In the genomic region with DNA sequence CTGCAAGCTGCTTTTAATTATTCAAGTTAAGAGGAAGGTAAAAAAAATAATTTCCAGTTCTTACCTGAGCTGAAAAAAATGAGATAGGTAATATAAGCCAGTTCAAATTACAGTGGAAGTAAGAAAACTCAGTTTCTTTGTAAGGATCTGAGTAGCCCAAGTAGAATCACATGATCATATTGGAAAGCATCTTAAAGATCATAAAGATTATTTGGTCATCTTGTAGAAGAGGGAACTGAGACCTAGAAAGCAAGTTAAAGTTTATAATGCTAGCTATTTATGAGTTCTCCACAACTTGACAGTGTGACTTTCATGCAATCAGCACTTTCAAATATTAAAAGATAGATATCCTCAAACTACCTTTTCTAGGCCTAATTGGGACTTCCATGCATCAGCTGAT, we compare ENCODE assay signal across 19 cellular contexts.
DNase-seq lines count a peak whose midpoint lies in the region; ATAC-seq, FAIRE-seq and TF ChIP-seq lines count a peak whose summit lies in the region.
"Had no signal": no experiment of that assay in that cellular context is flagged by ENCODE, and none has a peak within 500 bp of the region (broad histone marks: within the 10 kb centered on the region; RNA-seq: fewer than 3 reads in every experiment).

No MANE protein-coding gene starts in this region.

- H3K79me2 ChIP-seq in K562 (ENCODE audit: control insufficient read depth, insufficient read depth, low read length): no peaks in the 10 kb centered on the region

- H2AFZ ChIP-seq in K562 (ENCODE audit: low read depth, low read length): no peak overlapping the region

- H3K9me3 ChIP-seq in K562 (replicated peaks; ENCODE audit: control insufficient read depth, insufficient read depth, low read depth, low read length): no peaks in the 10 kb centered on the region
- H3K9me3 ChIP-seq: HAP-1 had no signal

- CTCF ChIA-PET in K562 (lab: Yijun Ruan, JAX; ENCODE audit: low intra/inter-chr PET ratio): no interaction called here

- no peak for TF ChIP-seq RAD21 in K562 (CRISPR knock-in tag; conservative IDR thresholded peaks at IDR 0.05 in 1 of 2, IDR thresholded peaks at IDR 0.05 in 1 of 2)

- no peak for DNase-seq in GM12891 (ENCODE audit: insufficient read length, low spot score)
- DNase-seq in GM18507 (ENCODE audit: extremely low spot score, insufficient read length, low read depth): no peak
- no peak for DNase-seq in K562 (ENCODE audit: extremely low read depth in 1 of 4, low spot score in 3 of 4)
- no peak for DNase-seq in SHP77 treated with DMSO at 0.1 percent for 48 hours (lab: John Stamatoyannopoulos, UW)
- DNase-seq in NCI-H2081 (lab: John Stamatoyannopoulos, UW): no peak
- DNase-seq in NCI-H446 (lab: John Stamatoyannopoulos, UW): no peak
- no peak for DNase-seq in DMS 273 treated with DMSO at 0.1 percent for 48 hours (lab: John Stamatoyannopoulos, UW)
- DNase-seq: C1 segment of cervical spinal cord; Calu3; CD4-positive, alpha-beta memory T cell; COR-L47; DMS153; DND-41; GOT3; HFFc6 had no signal

- H3K27ac ChIP-seq in K562 (ENCODE audit: extremely low read depth, low read depth, low read length): no peak overlapping the region

- intact Hi-C loops in K562 (cut with micrococcal nuclease): no loop called here

- H3K4me3 ChIP-seq in K562: no peak overlapping the region
- H3K4me3 ChIP-seq: HAP-1 had no signal

- H3K9ac ChIP-seq in K562 (ENCODE audit: insufficient read depth in 1 of 2, low read depth in 2 of 2, low read length in 2 of 2): no peak overlapping the region

- in situ Hi-C loops in K562 (cut with MboI): no loop called here

- H3K4me2 ChIP-seq in K562 (ENCODE audit: insufficient read depth, low read length): no peak overlapping the region

- H3K27me3 ChIP-seq in K562 (ENCODE audit: control insufficient read depth in 2 of 2, insufficient read depth in 2 of 2, low read length in 2 of 2): no peaks in the 10 kb centered on the region

- no peak for TF ChIP-seq POLR2A in GM12891 (IDR thresholded peaks at IDR 0.05; ENCODE audit: low read depth, low read length)
- TF ChIP-seq POLR2A in K562 (conservative IDR thresholded peaks at IDR 0.05): no peak

- TF ChIP-seq CTCF in K562 (IDR thresholded peaks at IDR 0.05 in 2 of 3, conservative IDR thresholded peaks at IDR 0.05 in 1 of 3; ENCODE audit: insufficient read depth in 2 of 3, low read depth in 1 of 3, low read length in 3 of 3): no peak

- FAIRE-seq in GM12891 (lab: Jason Lieb, UNC) (no peak), GM18507 (lab: Jason Lieb, UNC) (peak; percentile 54), K562 (lab: Jason Lieb, UNC) (no peak)
- FAIRE-seq: G401.6, H54 had no signal

- no peak for TF ChIP-seq EP300 in K562 (IDR thresholded peaks at IDR 0.05; ENCODE audit: low read length)

- peaks cover 4% of the 10 kb centered on the region for H3K9me1 ChIP-seq in K562 (ENCODE audit: control insufficient read depth, insufficient read depth, low read length)

- POLR2A ChIA-PET in K562 (lab: Yijun Ruan, JAX): no interaction called here

- H4K20me1 ChIP-seq in K562 (replicated peaks; ENCODE audit: control insufficient read depth, insufficient read depth, low read length): no peaks in the 10 kb centered on the region

- peak; percentile 33 for ATAC-seq in HG02885 (IDR thresholded peaks at IDR 0.05; ENCODE audit: poor library complexity, unreplicated experiment)
- ATAC-seq in K562: no peak

- H3K4me1 ChIP-seq in K562 (replicated peaks in 1 of 2; ENCODE audit: control insufficient read depth in 2 of 2, insufficient read depth in 2 of 2, low read length in 2 of 2): no peaks in the 10 kb centered on the region
- H3K4me1 ChIP-seq: HAP-1 had no signal

- BruUV-seq in K562 (replicated peaks; lab: Mats Ljungman, UMichigan): no TSS peak

- H3K36me3 ChIP-seq in K562 (ENCODE audit: control insufficient read depth, insufficient read depth, low read length): no peaks in the 10 kb centered on the region
- H3K36me3 ChIP-seq: HAP-1 had no signal

TF ChIP-seq in GM12891, 5 proteins besides CTCF, POLR2A, EP300 and RAD21:
- TF ChIP-seq SPI1 (IDR thresholded peaks at IDR 0.05; ENCODE audit: low read depth, low read length): peak; percentile 52; the same call in 1 of the 2 replicates
- no peak for TF ChIP-seq POU2F2 (IDR thresholded peaks at IDR 0.05; ENCODE audit: low read depth, low read length)

TF ChIP-seq in K562, 482 proteins besides CTCF, POLR2A, EP300 and RAD21:
- TF ChIP-seq SMAD3 (CRISPR knock-in tag; conservative IDR thresholded peaks at IDR 0.05): no peak
- TF ChIP-seq, protein P1, sequence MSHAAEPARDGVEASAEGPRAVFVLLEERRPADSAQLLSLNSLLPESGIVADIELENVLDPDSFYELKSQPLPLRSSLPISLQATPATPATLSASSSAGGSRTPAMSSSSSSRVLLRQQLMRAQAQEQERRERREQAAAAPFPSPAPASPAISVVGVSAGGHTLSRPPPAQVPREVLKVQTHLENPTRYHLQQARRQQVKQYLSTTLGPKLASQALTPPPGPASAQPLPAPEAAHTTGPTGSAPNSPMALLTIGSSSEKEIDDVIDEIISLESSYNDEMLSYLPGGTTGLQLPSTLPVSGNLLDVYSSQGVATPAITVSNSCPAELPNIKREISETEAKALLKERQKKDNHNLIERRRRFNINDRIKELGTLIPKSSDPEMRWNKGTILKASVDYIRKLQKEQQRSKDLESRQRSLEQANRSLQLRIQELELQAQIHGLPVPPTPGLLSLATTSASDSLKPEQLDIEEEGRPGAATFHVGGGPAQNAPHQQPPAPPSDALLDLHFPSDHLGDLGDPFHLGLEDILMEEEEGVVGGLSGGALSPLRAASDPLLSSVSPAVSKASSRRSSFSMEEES (CRISPR knock-in tag; IDR thresholded peaks at IDR 0.05): peak; percentile 61
- TF ChIP-seq, protein P2, sequence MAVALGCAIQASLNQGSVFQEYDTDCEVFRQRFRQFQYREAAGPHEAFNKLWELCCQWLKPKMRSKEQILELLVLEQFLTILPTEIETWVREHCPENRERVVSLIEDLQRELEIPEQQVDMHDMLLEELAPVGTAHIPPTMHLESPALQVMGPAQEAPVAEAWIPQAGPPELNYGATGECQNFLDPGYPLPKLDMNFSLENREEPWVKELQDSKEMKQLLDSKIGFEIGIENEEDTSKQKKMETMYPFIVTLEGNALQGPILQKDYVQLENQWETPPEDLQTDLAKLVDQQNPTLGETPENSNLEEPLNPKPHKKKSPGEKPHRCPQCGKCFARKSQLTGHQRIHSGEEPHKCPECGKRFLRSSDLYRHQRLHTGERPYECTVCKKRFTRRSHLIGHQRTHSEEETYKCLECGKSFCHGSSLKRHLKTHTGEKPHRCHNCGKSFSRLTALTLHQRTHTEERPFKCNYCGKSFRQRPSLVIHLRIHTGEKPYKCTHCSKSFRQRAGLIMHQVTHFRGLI (CRISPR knock-in tag; IDR thresholded peaks at IDR 0.05): no peak
